ENCODE assay signal across 11 cellular contexts in the genomic region with DNA sequence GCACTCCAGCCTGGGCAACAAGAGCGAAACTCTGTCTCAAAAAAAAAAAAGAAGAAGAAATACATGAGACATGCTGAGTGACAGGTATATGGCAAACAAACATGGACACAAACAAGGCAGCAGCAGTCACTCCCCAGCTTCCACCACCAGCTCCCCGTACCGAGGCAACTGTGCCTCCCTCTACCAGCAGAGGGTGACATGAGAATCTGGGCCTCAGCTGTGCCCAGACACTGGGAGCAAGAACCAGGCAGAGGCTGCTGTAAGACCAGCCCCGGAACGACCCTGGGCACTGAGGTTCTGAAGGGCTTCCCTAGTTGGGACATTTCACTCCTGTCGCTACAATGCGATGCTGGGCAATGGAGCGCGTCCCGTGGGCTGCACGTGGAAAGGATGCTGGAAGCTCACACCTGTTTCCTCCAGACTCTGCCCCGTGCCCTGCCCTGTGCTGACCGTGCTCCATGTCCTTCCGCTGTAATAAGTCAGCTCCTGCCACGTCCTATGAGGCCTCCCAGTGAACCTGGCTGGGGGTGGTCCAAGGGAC. TPM values are rescaled to one million over a fixed set of nuclear protein-coding genes. Genes with fewer than 3 reads are reported as not detected.
DNase-seq lines count a peak whose midpoint lies in the region; ATAC-seq, FAIRE-seq and TF ChIP-seq lines count a peak whose summit lies in the region.
"Had no signal": no experiment of that assay in that cellular context is flagged by ENCODE, and none has a peak within 500 bp of the region (broad histone marks: within the 10 kb centered on the region; RNA-seq: fewer than 3 reads in every experiment).

No MANE protein-coding gene starts in this region.

- CTCF ChIA-PET in PC-9 (lab: Charles Lee) (interaction anchor here (0.5 to 0.6 kb wide), 3 partner anchors 37 to 354 kb away, joined by 3 to 6 read pairs (median 3); no protein-coding TSS in a partner anchor), HepG2 (lab: Yijun Ruan, JAX; ENCODE audit: low intra/inter-chr PET ratio, low total read pairs) (interaction anchor here (1.0 to 1.1 kb wide), 2 partner anchors 61 to 63 kb away, joined by 3 read pairs; no protein-coding TSS in a partner anchor)

- H3K36me3 ChIP-seq in PC-9 (ENCODE audit: low read depth) (no peaks in the 10 kb centered on the region; the same call in 1 of the 2 replicates), HepG2 (replicated peaks in 1 of 2; ENCODE audit: control insufficient read depth in 1 of 2, insufficient read depth in 2 of 2, low read length in 2 of 2) (peaks cover 23 to 71% of the 10 kb centered on the region in 2 experiments)

- ATAC-seq in HepG2 (peak; percentile 94), GM18519 (IDR thresholded peaks at IDR 0.05; ENCODE audit: low FRiP score, unreplicated experiment) (no peak), GM18868 (IDR thresholded peaks at IDR 0.05; ENCODE audit: unreplicated experiment) (no peak)
- ATAC-seq: activated T-cell treated with anti-CD3 and anti-CD28 coated beads, Interleukin-2, amount 50 U/mL, for 72 hours had no signal

- peak; percentile 30; the same call in 1 of the 2 replicates for TF ChIP-seq CTCF in GM12874 (IDR thresholded peaks at IDR 0.05; ENCODE audit: insufficient read depth, low read depth, low read length)
- peak; percentile 42 for TF ChIP-seq CTCF in PC-9 (conservative IDR thresholded peaks at IDR 0.05)
- TF ChIP-seq CTCF in HepG2 (CRISPR knock-in tag; IDR thresholded peaks at IDR 0.05) = peak; percentile 67

- in situ Hi-C loops in HepG2 (cut with HindIII; ENCODE audit: extremely low pct_ligation_motif_present, low pct_unique_long_range_greater_than_20kb) = no loop called here

- no TSS peak for BruUV-seq in PC-9 (replicated peaks; lab: Mats Ljungman, UMichigan)
- no TSS peak for BruUV-seq in HepG2 (replicated peaks; lab: Mats Ljungman, UMichigan)

- H3K9ac ChIP-seq in HepG2 (ENCODE audit: insufficient read depth, low read depth, low read length) = no peak overlapping the region

- H3K4me1 ChIP-seq in PC-9 (replicated peaks; ENCODE audit: insufficient read depth) (no peaks in the 10 kb centered on the region), HepG2 (ENCODE audit: insufficient read depth, low read length) (no peaks in the 10 kb centered on the region)
- H3K4me1 ChIP-seq: SJCRH30, transverse colon had no signal

- H3K27ac ChIP-seq in PC-9 = no peak overlapping the region
- no peak overlapping the region for H3K27ac ChIP-seq in HepG2 (ENCODE audit: extremely low read length, insufficient read depth, low read length)
- H3K27ac ChIP-seq: SJCRH30, transverse colon had no signal

- H3K9me2 ChIP-seq in PC-9 (ENCODE audit: insufficient read depth) = no peaks in the 10 kb centered on the region

- no peaks in the 10 kb centered on the region for H3K27me3 ChIP-seq in PC-9 (ENCODE audit: insufficient read depth, low read depth)
- H3K27me3 ChIP-seq in HepG2 (ENCODE audit: control insufficient read depth in 1 of 2, insufficient read depth in 2 of 2, low read length in 2 of 2) = no peaks in the 10 kb centered on the region
- H3K27me3 ChIP-seq: SJCRH30, transverse colon had no signal

- TF ChIP-seq EP300 in HepG2 (IDR thresholded peaks at IDR 0.05; ENCODE audit: low read depth in 2 of 2, low read length in 2 of 2) (no peak), HepG2 (CRISPR knock-in tag; IDR thresholded peaks at IDR 0.05; ENCODE audit: borderline replicate concordance) (no peak)

- H3K79me2 ChIP-seq in PC-9 (ENCODE audit: low read depth) (no peaks in the 10 kb centered on the region), HepG2 (ENCODE audit: insufficient read depth, low read length) (no peaks in the 10 kb centered on the region)

- POLR2A ChIA-PET in PC-9 (lab: Charles Lee; ENCODE audit: unreplicated experiment) = no interaction called here
- POLR2A ChIA-PET in HepG2 (lab: Yijun Ruan, JAX) = interaction anchor here (1.0 to 1.2 kb wide), 3 partner anchors 15 to 88 kb away, joined by 3 to 4 read pairs (median 3); no protein-coding TSS in a partner anchor

- H3K9me3 ChIP-seq in PC-9 (ENCODE audit: insufficient read depth, low read depth) (no peaks in the 10 kb centered on the region), HepG2 (ENCODE audit: low read length) (no peaks in the 10 kb centered on the region)
- H3K9me3 ChIP-seq: SJCRH30, transverse colon had no signal

- H2AFZ ChIP-seq in PC-9 = no peak overlapping the region
- no peak overlapping the region for H2AFZ ChIP-seq in HepG2 (ENCODE audit: low read length)

- DNase-seq in PC-9 (peak in 1 of 2 experiments; percentile 25), HepG2 (ENCODE audit: low spot score) (peak; percentile 49)
- no peak for DNase-seq in activated CD4-positive, CD25-positive, alpha-beta regulatory T cell treated with anti-CD3 and anti-CD28 coated beads, Interleukin-2, amount 50 U/mL, for 72 hours
- DNase-seq: activated T-cell treated with anti-CD3 and anti-CD28 coated beads, Interleukin-2, amount 50 U/mL, for 72 hours; mesenchymal stem cell; transverse colon had no signal

- intact Hi-C loops in PC-9 (cut with micrococcal nuclease; ENCODE audit: unreplicated experiment) (loop anchor here (5.0 kb wide), 3 partner anchors 33 to 238 kb away; a partner anchor contains a TSS), HepG2 (cut with micrococcal nuclease; ENCODE audit: unreplicated experiment) (loop anchor here (1.0 to 5.0 kb wide), 2 partner anchors 9 to 43 kb away; no protein-coding TSS in a partner anchor)

- H4K20me1 ChIP-seq in PC-9 (ENCODE audit: insufficient read depth) (peaks cover 9% of the 10 kb centered on the region), HepG2 (ENCODE audit: insufficient read depth, low read length) (no peaks in the 10 kb centered on the region)

- H3K4me2 ChIP-seq in PC-9 = no peak overlapping the region
- no peak overlapping the region for H3K4me2 ChIP-seq in HepG2 (ENCODE audit: low read depth, low read length)

- peak; percentile 70 for FAIRE-seq in HepG2 (lab: Jason Lieb, UNC)
- FAIRE-seq: GM18507 had no signal

- TF ChIP-seq RAD21 in HepG2 (CRISPR knock-in tag; IDR thresholded peaks at IDR 0.05) = peak; percentile 55; the same call in 1 of the 2 replicates

- 85% methylated on average over 12 of the region's 15 CpGs for WGBS in HepG2 (ENCODE audit: low lambda C conversion rate)

- no peak overlapping the region for H3K4me3 ChIP-seq in PC-9
- H3K4me3 ChIP-seq in HepG2 (replicated peaks in 1 of 3; ENCODE audit: insufficient read depth in 1 of 3, low read depth in 2 of 3, low read length in 3 of 3) = no peak overlapping the region
- H3K4me3 ChIP-seq: SJCRH30, transverse colon had no signal

- no peak for TF ChIP-seq POLR2A in HepG2 (IDR thresholded peaks at IDR 0.05; ENCODE audit: insufficient read depth in 1 of 2, low read depth in 2 of 2, low read length in 2 of 2)

- H3F3A ChIP-seq in PC-9 (ENCODE audit: insufficient read depth, low read depth) = peaks cover 13% of the 10 kb centered on the region; the same call in 1 of the 2 replicates

RNA-seq across cellular contexts. Expression of a gene that starts 37.1 kb away (rescaled TPM):
- total RNA-seq in PC-9 (2021) (72.8 and 107 TPM in 2 replicates), HepG2 (2016; rRNA removed; fragmentation: Illumina TruSeq; extraction: Trizol) (30.2 and 35.5 TPM in 2 replicates)
- total RNA-seq in HepG2 (2016; cell fraction: cytosol; rRNA removed; fragmentation: Illumina TruSeq; extraction: Trizol; ENCODE audit: low read depth) = 22.2 and 23.9 TPM in 2 replicates
- 28.1 and 36.4 TPM in 2 replicates for total RNA-seq in HepG2 (2016; cell fraction: insoluble cytoplasmic fraction; rRNA removed; fragmentation: Illumina TruSeq; extraction: Trizol)
- total RNA-seq in HepG2 (2016; cell fraction: membrane; rRNA removed; fragmentation: Illumina TruSeq; extraction: Trizol) = 58.8 and 67.3 TPM in 2 replicates
- 18.8 and 20.8 TPM in 2 replicates for total RNA-seq in HepG2 (2016; cell fraction: nucleus; rRNA removed; fragmentation: Illumina TruSeq; extraction: Trizol)
- 39.2 and 58.1 TPM in 2 replicates for polyA plus RNA-seq in HepG2 (2011; rRNA removed)
- 49.3 and 71.9 TPM in 2 replicates for polyA plus RNA-seq in HepG2 (2011; cell fraction: cytosol; rRNA removed)
- polyA plus RNA-seq in HepG2 (2011; cell fraction: nucleus; rRNA removed) = 101 and 104 TPM in 2 replicates
- polyA plus RNA-seq in HepG2 (2012) = 43.9 and 55.3 TPM in 2 replicates
- polyA plus RNA-seq in HepG2 (2016; cell fraction: cytosol; fragmentation: Illumina TruSeq; extraction: Trizol; ENCODE audit: low read depth) = 28.1 and 33.7 TPM in 2 replicates
- polyA plus RNA-seq in HepG2 (2016; cell fraction: insoluble cytoplasmic fraction; fragmentation: Illumina TruSeq; extraction: Trizol; ENCODE audit: low read depth) = 37.9 and 46.1 TPM in 2 replicates
- 64.2 and 66.8 TPM in 2 replicates for polyA plus RNA-seq in HepG2 (2016; cell fraction: membrane; fragmentation: Illumina TruSeq; extraction: Trizol; ENCODE audit: low read depth)
- polyA plus RNA-seq in HepG2 (2016; cell fraction: nucleus; fragmentation: Illumina TruSeq; extraction: Trizol; ENCODE audit: insufficient read depth, low read depth) = 41.2 and 42.5 TPM in 2 replicates
- polyA minus RNA-seq in HepG2 (2011; rRNA and poly(A)+ RNA removed; ENCODE audit: low replicate concordance) = 10.1 and 74.6 TPM in 2 replicates
- 39.7 and 41.5 TPM in 2 replicates for polyA minus RNA-seq in HepG2 (2011; cell fraction: cytosol; rRNA and poly(A)+ RNA removed)
- 9.9 and 12.7 TPM in 2 replicates for polyA minus RNA-seq in HepG2 (2011; cell fraction: nucleus; rRNA and poly(A)+ RNA removed)

RNA-seq across cellular contexts. Expression of a gene that starts 41.3 kb away (rescaled TPM):
- total RNA-seq in PC-9 (2021) (78.2 and 94.8 TPM in 2 replicates), HepG2 (2016; rRNA removed; fragmentation: Illumina TruSeq; extraction: Trizol) (68.2 and 75.7 TPM in 2 replicates)
- 133 and 143 TPM in 2 replicates for total RNA-seq in HepG2 (2016; cell fraction: cytosol; rRNA removed; fragmentation: Illumina TruSeq; extraction: Trizol; ENCODE audit: low read depth)
- 59.6 and 76.6 TPM in 2 replicates for total RNA-seq in HepG2 (2016; cell fraction: insoluble cytoplasmic fraction; rRNA removed; fragmentation: Illumina TruSeq; extraction: Trizol)
- 167 and 184 TPM in 2 replicates for total RNA-seq in HepG2 (2016; cell fraction: membrane; rRNA removed; fragmentation: Illumina TruSeq; extraction: Trizol)
- total RNA-seq in HepG2 (2016; cell fraction: nucleus; rRNA removed; fragmentation: Illumina TruSeq; extraction: Trizol) = 30.7 and 35.8 TPM in 2 replicates
- 59.7 and 70.2 TPM in 2 replicates for polyA plus RNA-seq in HepG2 (2011; rRNA removed)
- 54.6 and 83.4 TPM in 2 replicates for polyA plus RNA-seq in HepG2 (2011; cell fraction: cytosol; rRNA removed)
- polyA plus RNA-seq in HepG2 (2011; cell fraction: nucleus; rRNA removed) = 44.5 and 45.2 TPM in 2 replicates
- 52.8 and 71.5 TPM in 2 replicates for polyA plus RNA-seq in HepG2 (2012)
- 151 and 156 TPM in 2 replicates for polyA plus RNA-seq in HepG2 (2016; cell fraction: cytosol; fragmentation: Illumina TruSeq; extraction: Trizol; ENCODE audit: low read depth)
- 70.7 and 84.7 TPM in 2 replicates for polyA plus RNA-seq in HepG2 (2016; cell fraction: insoluble cytoplasmic fraction; fragmentation: Illumina TruSeq; extraction: Trizol; ENCODE audit: low read depth)
- polyA plus RNA-seq in HepG2 (2016; cell fraction: membrane; fragmentation: Illumina TruSeq; extraction: Trizol; ENCODE audit: low read depth) = 183 and 195 TPM in 2 replicates
- 54.6 and 58.8 TPM in 2 replicates for polyA plus RNA-seq in HepG2 (2016; cell fraction: nucleus; fragmentation: Illumina TruSeq; extraction: Trizol; ENCODE audit: insufficient read depth, low read depth)
- polyA minus RNA-seq in HepG2 (2011; rRNA and poly(A)+ RNA removed; ENCODE audit: low replicate concordance) = 38.3 and 105 TPM in 2 replicates
- polyA minus RNA-seq in HepG2 (2011; cell fraction: cytosol; rRNA and poly(A)+ RNA removed) = 40.5 and 45.2 TPM in 2 replicates
- 18.9 and 20.6 TPM in 2 replicates for polyA minus RNA-seq in HepG2 (2011; cell fraction: nucleus; rRNA and poly(A)+ RNA removed)

RNA-seq across cellular contexts. Expression of a gene that starts 41.8 kb away (rescaled TPM):
- total RNA-seq in PC-9 (2021) = 162 and 177 TPM in 2 replicates
- total RNA-seq in HepG2 (2016; rRNA removed; fragmentation: Illumina TruSeq; extraction: Trizol) = 95.5 and 96.3 TPM in 2 replicates
- total RNA-seq in HepG2 (2016; cell fraction: cytosol; rRNA removed; fragmentation: Illumina TruSeq; extraction: Trizol; ENCODE audit: low read depth) = 36.7 and 38.3 TPM in 2 replicates
- 89.4 and 100 TPM in 2 replicates for total RNA-seq in HepG2 (2016; cell fraction: insoluble cytoplasmic fraction; rRNA removed; fragmentation: Illumina TruSeq; extraction: Trizol)
- 29.3 and 29.5 TPM in 2 replicates for total RNA-seq in HepG2 (2016; cell fraction: membrane; rRNA removed; fragmentation: Illumina TruSeq; extraction: Trizol)
- 81.6 and 83.5 TPM in 2 replicates for total RNA-seq in HepG2 (2016; cell fraction: nucleus; rRNA removed; fragmentation: Illumina TruSeq; extraction: Trizol)
- polyA plus RNA-seq in HepG2 (2011; rRNA removed) = 239 and 300 TPM in 2 replicates
- 143 and 145 TPM in 2 replicates for polyA plus RNA-seq in HepG2 (2011; cell fraction: cytosol; rRNA removed)
- 1,044 and 1,316 TPM in 2 replicates for polyA plus RNA-seq in HepG2 (2011; cell fraction: nucleus; rRNA removed)
- 190 and 212 TPM in 2 replicates for polyA plus RNA-seq in HepG2 (2012)
- polyA plus RNA-seq in HepG2 (2016; cell fraction: cytosol; fragmentation: Illumina TruSeq; extraction: Trizol; ENCODE audit: low read depth) = 14.7 and 15.7 TPM in 2 replicates
- 75.1 and 104 TPM in 2 replicates for polyA plus RNA-seq in HepG2 (2016; cell fraction: insoluble cytoplasmic fraction; fragmentation: Illumina TruSeq; extraction: Trizol; ENCODE audit: low read depth)
- 19.2 and 21.6 TPM in 2 replicates for polyA plus RNA-seq in HepG2 (2016; cell fraction: membrane; fragmentation: Illumina TruSeq; extraction: Trizol; ENCODE audit: low read depth)
- polyA plus RNA-seq in HepG2 (2016; cell fraction: nucleus; fragmentation: Illumina TruSeq; extraction: Trizol; ENCODE audit: insufficient read depth, low read depth) = 244 TPM in 2 replicates
- polyA minus RNA-seq in HepG2 (2011; rRNA and poly(A)+ RNA removed; ENCODE audit: low replicate concordance) = 85.8 and 275 TPM in 2 replicates
- 75.1 and 78.1 TPM in 2 replicates for polyA minus RNA-seq in HepG2 (2011; cell fraction: cytosol; rRNA and poly(A)+ RNA removed)
- polyA minus RNA-seq in HepG2 (2011; cell fraction: nucleus; rRNA and poly(A)+ RNA removed) = 203 and 244 TPM in 2 replicates
